ENCODE assay signal across 12 cellular contexts in genomic region chr15:60370105-60370803, GRCh38. TPM values are rescaled to one million over a fixed set of nuclear protein-coding genes. Genes with fewer than 3 reads are reported as not detected.
DNase-seq lines count a peak whose midpoint lies in the region; ATAC-seq and TF ChIP-seq lines count a peak whose summit lies in the region.
"Had no signal": no experiment of that assay in that cellular context is flagged by ENCODE, and none has a peak within 500 bp of the region (broad histone marks: within the 10 kb centered on the region; RNA-seq: fewer than 3 reads in every experiment).

No MANE protein-coding gene starts in this region.

- peak overlapping the region; percentile 79 for H3K9ac ChIP-seq in SK-N-SH

- H3K27ac Mint-ChIP-seq in CD4-positive, CD25-positive, alpha-beta regulatory T cell, result peak overlapping the region in 2 of 3 donors; percentile 9 to 83
- peak overlapping the region; percentile 99 for H3K27ac Mint-ChIP-seq in osteocyte (ENCODE audit: unreplicated experiment)
- H3K27ac Mint-ChIP-seq: T-helper 1 cell treated with Interleukin-12 subunit alpha and Interleukin-12 subunit beta and Interleukin-4 antibody, amounts not matched to agents 30 μg/mL and 1 μg/mL, for 36 hours had no signal

- H3K27ac ChIP-seq in CD4-positive, CD25-positive, alpha-beta regulatory T cell (ENCODE audit: insufficient read depth, low read length, poor library complexity, severe bottlenecking), result peak overlapping the region; percentile 23
- peak overlapping the region; percentile 87 to 99 for H3K27ac ChIP-seq in SK-N-SH (ENCODE audit: low read depth in 2 of 2, low read length in 1 of 2)

- H3K9me3 ChIP-seq in CD4-positive, CD25-positive, alpha-beta regulatory T cell (ENCODE audit: control insufficient read depth in 2 of 2, low read length in 2 of 2), result no peaks in the 10 kb centered on the region
- H3K9me3 ChIP-seq in SK-N-SH, result no peaks in the 10 kb centered on the region

- TF ChIP-seq RAD21 in SK-N-SH (IDR thresholded peaks at IDR 0.05; ENCODE audit: low read length), result no peak

- H3K4me1 ChIP-seq in CD4-positive, CD25-positive, alpha-beta regulatory T cell (ENCODE audit: control insufficient read depth, insufficient read depth, low read length, poor library complexity, severe bottlenecking), result no peaks in the 10 kb centered on the region
- peaks cover 17 to 61% of the 10 kb centered on the region in 2 experiments for H3K4me1 ChIP-seq in SK-N-SH (ENCODE audit: control insufficient read depth in 1 of 2, insufficient read depth in 2 of 2, low read depth in 1 of 2, low read length in 1 of 2)

- no peak for DNase-seq in CD4-positive, CD25-positive, alpha-beta regulatory T cell
- DNase-seq in SK-N-SH, result no peak
- peak; percentile 72 for DNase-seq in fibroblast of pulmonary artery (ENCODE audit: low read depth)
- DNase-seq in osteocyte (ENCODE audit: extremely low spot score, unreplicated experiment), result no peak
- DNase-seq in NCI-H2196 (lab: John Stamatoyannopoulos, UW; ENCODE audit: unreplicated experiment), result no peak
- DNase-seq: amniotic stem cell, DMS 273 treated with DMSO at 0.1 percent for 48 hours, NCI-H1436 had no signal

- H3K9me3 Mint-ChIP-seq in CD4-positive, CD25-positive, alpha-beta regulatory T cell, result no peaks in the 10 kb centered on the region
- H3K9me3 Mint-ChIP-seq in osteocyte (ENCODE audit: unreplicated experiment), result no peaks in the 10 kb centered on the region
- H3K9me3 Mint-ChIP-seq: T-helper 1 cell treated with Interleukin-12 subunit alpha and Interleukin-12 subunit beta and Interleukin-4 antibody, amounts not matched to agents 30 μg/mL and 1 μg/mL, for 36 hours had no signal

- peaks cover 8 to 15% (median 9%) of the 10 kb centered on the region in 4 donors for H3K4me1 Mint-ChIP-seq in CD4-positive, CD25-positive, alpha-beta regulatory T cell
- H3K4me1 Mint-ChIP-seq in osteocyte (ENCODE audit: unreplicated experiment), result peaks cover 77% of the 10 kb centered on the region

- H3K27me3 ChIP-seq in CD4-positive, CD25-positive, alpha-beta regulatory T cell (ENCODE audit: control insufficient read depth, insufficient read depth, low read length), result no peaks in the 10 kb centered on the region
- H3K27me3 ChIP-seq in SK-N-SH (ENCODE audit: insufficient read depth), result no peaks in the 10 kb centered on the region

- H2AFZ ChIP-seq in SK-N-SH (ENCODE audit: low read depth), result no peak overlapping the region

- no peaks in the 10 kb centered on the region for H3K27me3 Mint-ChIP-seq in CD4-positive, CD25-positive, alpha-beta regulatory T cell
- no peaks in the 10 kb centered on the region for H3K27me3 Mint-ChIP-seq in osteocyte (ENCODE audit: unreplicated experiment)

- H3K4me3 Mint-ChIP-seq in CD4-positive, CD25-positive, alpha-beta regulatory T cell, result no peak overlapping the region
- peak overlapping the region; percentile 43 for H3K4me3 Mint-ChIP-seq in osteocyte (ENCODE audit: unreplicated experiment)
- H3K4me3 Mint-ChIP-seq: T-helper 1 cell treated with Interleukin-12 subunit alpha and Interleukin-12 subunit beta and Interleukin-4 antibody, amounts not matched to agents 30 μg/mL and 1 μg/mL, for 36 hours had no signal

- peak overlapping the region; percentile 67 for H3K4me2 ChIP-seq in SK-N-SH

- POLR2A ChIA-PET in SK-N-SH (lab: Yijun Ruan, JAX), result no interaction called here

- no peaks in the 10 kb centered on the region for H3K9me2 ChIP-seq in SK-N-SH

- CTCF ChIA-PET in SK-N-SH (lab: Yijun Ruan, JAX), result interaction anchor here (1.2 to 1.5 kb wide), 3 partner anchors 11 to 151 kb away, joined by 4 to 5 read pairs (median 4); no protein-coding TSS in a partner anchor

- H4K20me1 ChIP-seq in SK-N-SH (ENCODE audit: insufficient read depth), result peaks cover 22% of the 10 kb centered on the region

- H3K4me3 ChIP-seq in CD4-positive, CD25-positive, alpha-beta regulatory T cell (ENCODE audit: low read depth, low read length), result no peak overlapping the region
- H3K4me3 ChIP-seq in SK-N-SH (ENCODE audit: low read depth in 2 of 2, low read length in 1 of 2) (no peak overlapping the region), fibroblast of pulmonary artery (replicated peaks; ENCODE audit: low read depth, low read length) (no peak overlapping the region)

- H3K79me2 ChIP-seq in SK-N-SH (ENCODE audit: insufficient read depth), result peaks cover 64% of the 10 kb centered on the region

- TF ChIP-seq CTCF in SK-N-SH (IDR thresholded peaks at IDR 0.05) (no peak), fibroblast of pulmonary artery (IDR thresholded peaks at IDR 0.05; ENCODE audit: low read length, missing control alignments) (no peak), osteocyte (IDR thresholded peaks at IDR 0.05) (no peak)

- TF ChIP-seq EP300 in SK-N-SH (IDR thresholded peaks at IDR 0.05; ENCODE audit: borderline replicate concordance in 1 of 2, low read depth in 1 of 2, low read length in 1 of 2), result peak; percentile 36 to 68; a peak in 2 of 4 replicates

- peaks cover 42% of the 10 kb centered on the region for H3K36me3 ChIP-seq in CD4-positive, CD25-positive, alpha-beta regulatory T cell (ENCODE audit: control insufficient read depth, insufficient read depth, low read length)
- peaks cover 43 to 49% of the 10 kb centered on the region in 2 experiments for H3K36me3 ChIP-seq in SK-N-SH (replicated peaks in 1 of 2; ENCODE audit: control insufficient read depth in 1 of 2, insufficient read depth in 2 of 2, low read length in 1 of 2)

- H3K36me3 Mint-ChIP-seq in CD4-positive, CD25-positive, alpha-beta regulatory T cell, result peaks cover 11% of the 10 kb centered on the region
- H3K36me3 Mint-ChIP-seq in osteocyte (ENCODE audit: unreplicated experiment), result peaks cover 47% of the 10 kb centered on the region

- H3F3A ChIP-seq in SK-N-SH (replicated peaks; ENCODE audit: insufficient read depth), result peaks cover 68% of the 10 kb centered on the region

- no peak for ATAC-seq in CD4-positive, CD25-positive, alpha-beta regulatory T cell (ENCODE audit: low read depth in 2 of 2)
- ATAC-seq in HG03460 (IDR thresholded peaks at IDR 0.05; ENCODE audit: unreplicated experiment) (no peak), HG02840 (IDR thresholded peaks at IDR 0.05; ENCODE audit: low FRiP score, unreplicated experiment) (no peak), GM19324 (IDR thresholded peaks at IDR 0.05; ENCODE audit: low FRiP score, unreplicated experiment) (no peak)

- WGBS in SK-N-SH (ENCODE audit: low lambda C conversion rate), result 36% methylated on average over 7 of the region's 7 CpGs

TF ChIP-seq in SK-N-SH, 30 proteins besides CTCF, POLR2A, EP300 and RAD21 (continues in another document):
- no peak for TF ChIP-seq MEF2A (IDR thresholded peaks at IDR 0.05; ENCODE audit: borderline replicate concordance, low read depth)
- no peak for TF ChIP-seq MAX (IDR thresholded peaks at IDR 0.05; ENCODE audit: low read depth)
- peak; percentile 70 for TF ChIP-seq PBX3 (IDR thresholded peaks at IDR 0.05)
- no peak for TF ChIP-seq REST (IDR thresholded peaks at IDR 0.05; ENCODE audit: low read depth, low read length)
- TF ChIP-seq POLR2AphosphoS5 (IDR thresholded peaks at IDR 0.05; ENCODE audit: low read depth, low read length), result peak; percentile 14; the same call in 1 of the 2 replicates
- TF ChIP-seq FOXM1 (IDR thresholded peaks at IDR 0.05; ENCODE audit: low read depth), result no peak
- TF ChIP-seq TAF1 (IDR thresholded peaks at IDR 0.05; ENCODE audit: borderline replicate concordance, low read depth, low read length), result no peak
- no peak for TF ChIP-seq NRF1 (IDR thresholded peaks at IDR 0.05; ENCODE audit: low read depth, low read length)
- TF ChIP-seq JUND (IDR thresholded peaks at IDR 0.05), result peak; percentile 38
- 0 out of 2 replicates have a peak, but pooled peaks have one; percentile 24 for TF ChIP-seq TCF12 (IDR thresholded peaks at IDR 0.05)

RNA-seq across cellular contexts. Expression of gene ANXA2, which starts 27.5 kb away (rescaled TPM):
- 261 TPM for total RNA-seq in CD4-positive, CD25-positive, alpha-beta regulatory T cell
- polyA plus RNA-seq in CD4-positive, CD25-positive, alpha-beta regulatory T cell, result 1,000 to 10,000 TPM in 2 of 4 donors, 100 to 1,000 TPM in 2; 681 to 1,236 (median 896) TPM
- polyA plus RNA-seq in SK-N-SH (2012; rRNA removed), result 4,669 and 5,711 TPM in 2 replicates
- 5,477 and 5,705 TPM in 2 replicates for polyA plus RNA-seq in SK-N-SH (2012; cell fraction: cytosol; rRNA removed)
- 2,958 and 4,347 TPM in 2 replicates for polyA plus RNA-seq in SK-N-SH (2012; cell fraction: nucleus; rRNA removed)
- total RNA-seq in osteocyte, result 2,961 and 3,149 TPM in 2 replicates

Comparison
In these comparisons a context has a peak if more than half of its experiments do, and no peak if none do; other contexts are left out.
1. RNA of gene ANXA2, which starts 27.5 kb away (total RNA-seq): 2,961 to 3,149 TPM in osteocyte; 261 TPM in CD4-positive, CD25-positive, alpha-beta regulatory T cell (single experiment); every median in the first group is over 10 times any median in the second.